ENCODE assay signal across 33 cellular contexts in the genomic region with DNA sequence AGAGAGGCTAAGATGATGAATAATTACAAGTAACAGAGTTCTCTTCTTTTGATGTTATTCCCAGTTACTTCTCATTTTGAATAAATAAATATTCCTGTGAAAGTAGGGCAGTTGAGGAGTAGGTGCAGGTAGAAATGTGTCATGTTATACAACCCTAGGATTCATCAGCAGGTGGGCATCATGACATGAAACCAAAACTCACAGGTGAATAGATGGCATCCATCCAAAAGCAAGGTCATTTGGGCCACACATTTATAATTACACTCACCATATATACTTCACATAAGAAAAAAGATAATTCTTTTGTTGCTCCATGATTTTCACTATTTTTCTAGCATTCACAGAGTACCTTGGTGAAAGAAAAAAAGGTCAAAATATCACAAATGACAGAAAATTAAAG.
"Had no signal": no experiment of that assay in that cellular context is flagged by ENCODE, and none has a peak within 500 bp of the region (broad histone marks: within the 10 kb centered on the region; RNA-seq: fewer than 3 reads in every experiment).

No MANE protein-coding gene starts in this region.

- H3K27ac ChIP-seq: KMS-11 had no signal

- H3K9ac ChIP-seq: KMS-11 had no signal

- DNase-seq: Karpas-422, Kasumi-1, MG63, MV-4-11, NCI-H1048, NCI-H1092, NCI-H1092 treated with DMSO at 0.1 percent for 48 hours, NCI-H1105, NCI-H1105 treated with DMSO at 0.1 percent for 48 hours, NCI-H1417, NCI-H1417 treated with DMSO at 0.1 percent for 48 hours, NCI-H1436, NCI-H1436 treated with DMSO at 0.1 percent for 48 hours, NCI-H146, NCI-H1694, NCI-H1694 treated with DMSO at 0.1 percent for 48 hours, NCI-H187, NCI-H187 treated with DMSO at 0.1 percent for 48 hours, NCI-H1930, NCI-H2029, NCI-H2029 treated with DMSO at 0.1 percent for 48 hours, NCI-H2081 treated with DMSO at 0.1 percent for 48 hours, NCI-H2107, NCI-H2171, NCI-H2171 treated with DMSO at 0.1 percent for 48 hours, NCI-H2227 treated with DMSO at 0.1 percent for 48 hours, NCI-H226, NCI-H345, NCI-H446, NCI-H446 treated with DMSO at 0.1 percent for 48 hours, NCI-H510A, NCI-H510A treated with DMSO at 0.1 percent for 48 hours had no signal

- H3K9me3 ChIP-seq: MG63 had no signal

- H3K36me3 ChIP-seq: MG63 had no signal

- H3K27me3 ChIP-seq: MG63 had no signal

- H3K4me2 ChIP-seq: KMS-11 had no signal

- H3K4me3 ChIP-seq: MG63 had no signal
